20 cellular contexts compared by ENCODE assay signal in genomic region chr2:183680573-183680972, GRCh38.
DNase-seq lines count a peak whose midpoint lies in the region; ATAC-seq, FAIRE-seq and TF ChIP-seq lines count a peak whose summit lies in the region.
"Had no signal": no experiment of that assay in that cellular context is flagged by ENCODE, and none has a peak within 500 bp of the region (broad histone marks: within the 10 kb centered on the region; RNA-seq: fewer than 3 reads in every experiment).

No MANE protein-coding gene starts in this region.

- H3K56ac ChIP-seq in IMR-90 (ENCODE audit: extremely low read depth, insufficient read depth, low read length), result no peak overlapping the region

- no peak overlapping the region for H2BK20ac ChIP-seq in IMR-90 (ENCODE audit: low read depth, low read length)

- intact Hi-C loops in HepG2 (cut with micrococcal nuclease; ENCODE audit: unreplicated experiment), result no loop called here
- intact Hi-C loops in right lobe of liver (cut with DNase I), result no loop called here
- intact Hi-C loops in IMR-90 (cut with micrococcal nuclease), result no loop called here

- no peak overlapping the region for H3K23ac ChIP-seq in IMR-90 (ENCODE audit: low read depth, low read length)

- no peak overlapping the region for H4K91ac ChIP-seq in IMR-90 (ENCODE audit: insufficient read depth, low read depth, low read length)

- H3K4ac ChIP-seq in IMR-90 (ENCODE audit: low read depth, low read length), result no peak overlapping the region

- WGBS in HepG2 (ENCODE audit: low lambda C conversion rate), result 7% methylated on average over 2 of the region's 2 CpGs
- WGBS in right lobe of liver (ENCODE audit: insufficient coverage, low coverage, low lambda C conversion rate, missing lambda C conversion rate), result 54% methylated on average over 2 of the region's 2 CpGs
- no CpG with 5 or more reads among the region's 2 CpGs for WGBS in IMR-90 (ENCODE audit: extremely low coverage in 2 of 2, insufficient read length in 1 of 2), 2 experiments

- H2BK5ac ChIP-seq in IMR-90 (ENCODE audit: low read depth, low read length, poor library complexity, severe bottlenecking), result no peak overlapping the region

- FAIRE-seq in HepG2 (lab: Jason Lieb, UNC) (no peak), colon (lab: Jason Lieb, UNC) (peak; percentile 65)
- FAIRE-seq: D721Med, GM12891, GM19239 had no signal

- POLR2A ChIA-PET in HepG2 (lab: Yijun Ruan, JAX), result no interaction called here
- POLR2A ChIA-PET in IMR-90 (lab: Charles Lee; ENCODE audit: unreplicated experiment), result no interaction called here

- no peaks in the 10 kb centered on the region for H3K9me1 ChIP-seq in IMR-90 (ENCODE audit: insufficient read depth, low read length)

- dilution Hi-C loops in IMR-90 (cut with HindIII; ENCODE audit: low sequenced_read_pairs, unreplicated experiment), result no loop called here

- no peak for DNase-seq in HepG2 (ENCODE audit: low spot score)
- DNase-seq in right lobe of liver, result no peak
- no peak for DNase-seq in IMR-90
- DNase-seq in MV-4-11 (lab: John Stamatoyannopoulos, UW), result no peak
- no peak for DNase-seq in nucleus accumbens (lab: John Stamatoyannopoulos, UW)
- DNase-seq: 8988T; AML-193; Caco-2; Calu3; CD4-positive, alpha-beta T cell; CD8-positive, alpha-beta T cell; DMS79 treated with DMSO at 0.1 percent for 48 hours; GF-D8 had no signal

- H2BK15ac ChIP-seq in IMR-90 (ENCODE audit: low read depth, low read length), result no peak overlapping the region

- H4K5ac ChIP-seq in IMR-90 (ENCODE audit: low read depth, low read length), result no peak overlapping the region

- no peak overlapping the region for H3K18ac ChIP-seq in IMR-90 (ENCODE audit: low read depth, low read length)

- no peak overlapping the region for H3K14ac ChIP-seq in IMR-90 (replicated peaks; ENCODE audit: low read depth, low read length)

- CTCF ChIA-PET in HepG2 (lab: Yijun Ruan, JAX; ENCODE audit: low intra/inter-chr PET ratio, low total read pairs), result no interaction called here
- CTCF ChIA-PET in IMR-90 (lab: Yijun Ruan, JAX), result no interaction called here

- BruUV-seq in HepG2 (replicated peaks; lab: Mats Ljungman, UMichigan), result no TSS peak
- no TSS peak for BruUV-seq in IMR-90 (replicated peaks; lab: Mats Ljungman, UMichigan)

- H3K4me3 ChIP-seq in HepG2 (replicated peaks in 1 of 3; ENCODE audit: insufficient read depth in 1 of 3, low read depth in 2 of 3, low read length in 3 of 3) (no peak overlapping the region), right lobe of liver (no peak overlapping the region), IMR-90 (ENCODE audit: insufficient read depth, low read depth, low read length) (no peak overlapping the region)
- H3K4me3 ChIP-seq: BLaER1 treated with 17β-estradiol and CSF1 and Interleukin-3, amounts not matched to agents 10 nM and 100 nM had no signal

- TF ChIP-seq CTCF in HepG2 (CRISPR knock-in tag; IDR thresholded peaks at IDR 0.05) (no peak), right lobe of liver (IDR thresholded peaks at IDR 0.05) (no peak), IMR-90 (conservative IDR thresholded peaks at IDR 0.05; ENCODE audit: low read depth, low read length) (no peak)

- H3K9me3 ChIP-seq in HepG2 (ENCODE audit: low read length) (peaks cover 21% of the 10 kb centered on the region), right lobe of liver (peaks cover 0 to 3% (median 0%) of the 10 kb centered on the region in 4 donors), IMR-90 (ENCODE audit: control insufficient read depth, insufficient read depth, low read length) (peaks cover 3% of the 10 kb centered on the region; the same call in 1 of the 2 replicates)
- H3K9me3 ChIP-seq: Caco-2 had no signal

- H4K20me1 ChIP-seq in HepG2 (ENCODE audit: insufficient read depth, low read length) (no peaks in the 10 kb centered on the region), IMR-90 (ENCODE audit: insufficient read depth, low read length) (no peaks in the 10 kb centered on the region)
- H4K20me1 ChIP-seq: BLaER1 treated with 17β-estradiol and CSF1 and Interleukin-3, amounts not matched to agents 10 nM and 100 nM had no signal

- no peak for ATAC-seq in HepG2
- no peak for ATAC-seq in right lobe of liver
- no peak for ATAC-seq in IMR-90 (ENCODE audit: low read depth)
- ATAC-seq in HG03521 (IDR thresholded peaks at IDR 0.05; ENCODE audit: unreplicated experiment), result no peak
- ATAC-seq: CD8-positive, alpha-beta T cell had no signal

- in situ Hi-C loops in HepG2 (cut with HindIII; ENCODE audit: extremely low pct_ligation_motif_present, low pct_unique_long_range_greater_than_20kb) (no loop called here), IMR-90 (cut with MboI; ENCODE audit: low sequenced_read_pairs) (no loop called here)

- H3K4me1 ChIP-seq in HepG2 (ENCODE audit: insufficient read depth, low read length), result no peaks in the 10 kb centered on the region
- no peaks in the 10 kb centered on the region for H3K4me1 ChIP-seq in right lobe of liver
- no peaks in the 10 kb centered on the region for H3K4me1 ChIP-seq in IMR-90 (ENCODE audit: control insufficient read depth, insufficient read depth, low read length)
- H3K4me1 ChIP-seq: Caco-2 had no signal

- no peak overlapping the region for H3K9ac ChIP-seq in HepG2 (ENCODE audit: insufficient read depth, low read depth, low read length)
- no peak overlapping the region for H3K9ac ChIP-seq in IMR-90 (ENCODE audit: low read depth, low read length)
- H3K9ac ChIP-seq: BLaER1 treated with 17β-estradiol and CSF1 and Interleukin-3, amounts not matched to agents 10 nM and 100 nM had no signal

- H3K4me2 ChIP-seq in HepG2 (ENCODE audit: low read depth, low read length) (no peak overlapping the region), IMR-90 (ENCODE audit: low read depth, low read length) (no peak overlapping the region)
- H3K4me2 ChIP-seq: BLaER1 treated with 17β-estradiol and CSF1 and Interleukin-3, amounts not matched to agents 10 nM and 100 nM had no signal

- H3K36me3 ChIP-seq in HepG2 (replicated peaks in 1 of 2; ENCODE audit: control insufficient read depth in 1 of 2, insufficient read depth in 2 of 2, low read length in 2 of 2) (no peaks in the 10 kb centered on the region), right lobe of liver (no peaks in the 10 kb centered on the region), IMR-90 (ENCODE audit: control insufficient read depth, insufficient read depth, low read length) (no peaks in the 10 kb centered on the region)
- H3K36me3 ChIP-seq: BLaER1 treated with 17β-estradiol and CSF1 and Interleukin-3, amounts not matched to agents 10 nM and 100 nM had no signal

- H4K8ac ChIP-seq in IMR-90 (ENCODE audit: low read depth in 2 of 2, low read length in 2 of 2), result no peak overlapping the region

- TF ChIP-seq RAD21 in HepG2 (CRISPR knock-in tag; IDR thresholded peaks at IDR 0.05), result no peak
- TF ChIP-seq RAD21 in IMR-90 (IDR thresholded peaks at IDR 0.05; ENCODE audit: low read length), result no peak

- H2AFZ ChIP-seq in HepG2 (ENCODE audit: low read length) (no peak overlapping the region), IMR-90 (replicated peaks; ENCODE audit: low read length, poor library complexity) (no peak overlapping the region)

- H3K27me3 ChIP-seq in HepG2 (ENCODE audit: control insufficient read depth in 1 of 2, insufficient read depth in 2 of 2, low read length in 2 of 2), result no peaks in the 10 kb centered on the region
- no peaks in the 10 kb centered on the region for H3K27me3 ChIP-seq in right lobe of liver
- no peaks in the 10 kb centered on the region for H3K27me3 ChIP-seq in IMR-90 (ENCODE audit: control insufficient read depth, insufficient read depth, low read length)
- H3K27me3 ChIP-seq: BLaER1 treated with 17β-estradiol and CSF1 and Interleukin-3, amounts not matched to agents 10 nM and 100 nM had no signal

- no peak overlapping the region for H2AK9ac ChIP-seq in IMR-90 (replicated peaks; ENCODE audit: low read depth, low read length, poor library complexity)

- no peak overlapping the region for H2AK5ac ChIP-seq in IMR-90 (ENCODE audit: low read depth, low read length)

- TF ChIP-seq EP300 in HepG2 (IDR thresholded peaks at IDR 0.05; ENCODE audit: low read depth in 2 of 2, low read length in 2 of 2) (no peak), HepG2 (CRISPR knock-in tag; IDR thresholded peaks at IDR 0.05; ENCODE audit: borderline replicate concordance) (no peak)

- TF ChIP-seq POLR2A in HepG2 (IDR thresholded peaks at IDR 0.05; ENCODE audit: insufficient read depth in 1 of 2, low read depth in 2 of 2, low read length in 2 of 2), result no peak
- TF ChIP-seq POLR2A in right lobe of liver (IDR thresholded peaks at IDR 0.05), result no peak
- no peak for TF ChIP-seq POLR2A in IMR-90 (IDR thresholded peaks at IDR 0.05; ENCODE audit: low read depth, low read length)

- H3K79me2 ChIP-seq in HepG2 (ENCODE audit: insufficient read depth, low read length), result no peaks in the 10 kb centered on the region

- H3K27ac ChIP-seq in HepG2 (ENCODE audit: extremely low read length, insufficient read depth, low read length), result no peak overlapping the region
- H3K27ac ChIP-seq in right lobe of liver, result no peak overlapping the region
- no peak overlapping the region for H3K27ac ChIP-seq in IMR-90 (ENCODE audit: insufficient read depth, low read length)
- H3K27ac ChIP-seq: BLaER1 treated with 17β-estradiol and CSF1 and Interleukin-3, amounts not matched to agents 10 nM and 100 nM; C4-2B had no signal

- H3K79me1 ChIP-seq in IMR-90 (ENCODE audit: low read depth in 1 of 2, low read length in 2 of 2), result no peaks in the 10 kb centered on the region

- H2BK120ac ChIP-seq in IMR-90 (ENCODE audit: low read depth, low read length), result no peak overlapping the region

TF ChIP-seq in IMR-90, 13 proteins besides CTCF, POLR2A, EP300 and RAD21:
- no peak for TF ChIP-seq BHLHE40 (IDR thresholded peaks at IDR 0.05; ENCODE audit: low read depth, low read length)
- TF ChIP-seq MAFK (IDR thresholded peaks at IDR 0.05; ENCODE audit: low read depth, low read length), result peak; percentile 70
- TF ChIP-seq CHD1 (IDR thresholded peaks at IDR 0.05; ENCODE audit: low read depth, low read length), result no peak
- TF ChIP-seq RCOR1 (IDR thresholded peaks at IDR 0.05; ENCODE audit: insufficient replicate concordance, low read length), result no peak
